In genomic region chr2:128271891-128272585, GRCh38 we compare ENCODE assay signal across 26 cellular contexts. TPM values are rescaled to one million over a fixed set of nuclear protein-coding genes. Genes with fewer than 3 reads are reported as not detected.
DNase-seq lines count a peak whose midpoint lies in the region; ATAC-seq and TF ChIP-seq lines count a peak whose summit lies in the region.
"Had no signal": no experiment of that assay in that cellular context is flagged by ENCODE, and none has a peak within 500 bp of the region (broad histone marks: within the 10 kb centered on the region; RNA-seq: fewer than 3 reads in every experiment).

No MANE protein-coding gene starts in this region.

- H3K27ac Mint-ChIP-seq in stimulated activated naive CD8-positive, alpha-beta T cell treated with anti-CD3 and anti-CD28 coated beads, Interleukin-15, amount 100 ng/mL, for 72 hours = peak overlapping the region in 1 of 2 donors; percentile 63
- H3K27ac Mint-ChIP-seq in neural progenitor cell = peak overlapping the region; percentile 11
- H3K27ac Mint-ChIP-seq: activated CD4-positive, alpha-beta memory T cell treated with anti-CD3 and anti-CD28 coated beads for 36 hours had no signal

- H3K4me3 ChIP-seq in neural progenitor cell (no peak overlapping the region), aorta (ENCODE audit: low read length in 2 of 2) (no peak overlapping the region)
- H3K4me3 ChIP-seq: heart left ventricle, psoas muscle, skin epidermis, upper lobe of left lung had no signal

- H3K4me3 Mint-ChIP-seq in stimulated activated naive CD8-positive, alpha-beta T cell treated with anti-CD3 and anti-CD28 coated beads, Interleukin-15, amount 100 ng/mL, for 72 hours = no peak overlapping the region
- no peak overlapping the region for H3K4me3 Mint-ChIP-seq in neural progenitor cell
- H3K4me3 Mint-ChIP-seq: activated CD4-positive, alpha-beta memory T cell treated with anti-CD3 and anti-CD28 coated beads for 36 hours had no signal

- H3F3A ChIP-seq in neural progenitor cell (ENCODE audit: low read depth) = no peaks in the 10 kb centered on the region

- H3K9me3 ChIP-seq in neural progenitor cell (ENCODE audit: low read depth) = no peaks in the 10 kb centered on the region
- peaks cover 2% of the 10 kb centered on the region for H3K9me3 ChIP-seq in aorta (ENCODE audit: control insufficient read depth, low read length)
- H3K9me3 ChIP-seq: BE2C, neutrophil, psoas muscle had no signal

- peaks cover 23% of the 10 kb centered on the region for H3K36me3 Mint-ChIP-seq in neural progenitor cell

- H3K27me3 ChIP-seq in neural progenitor cell = no peaks in the 10 kb centered on the region
- no peaks in the 10 kb centered on the region for H3K27me3 ChIP-seq in aorta (ENCODE audit: control insufficient read depth in 1 of 2, insufficient read depth in 2 of 2, low read length in 1 of 2)
- H3K27me3 ChIP-seq: BE2C, heart left ventricle, neutrophil, upper lobe of left lung had no signal

- no peak overlapping the region for H2AFZ ChIP-seq in neural progenitor cell (replicated peaks)

- no peak for TF ChIP-seq CTCF in neural progenitor cell (IDR thresholded peaks at IDR 0.05)

- no peaks in the 10 kb centered on the region for H3K4me1 Mint-ChIP-seq in stimulated activated naive CD8-positive, alpha-beta T cell treated with anti-CD3 and anti-CD28 coated beads, Interleukin-15, amount 100 ng/mL, for 72 hours
- H3K4me1 Mint-ChIP-seq in neural progenitor cell = no peaks in the 10 kb centered on the region

- H3K9me3 Mint-ChIP-seq in stimulated activated naive CD8-positive, alpha-beta T cell treated with anti-CD3 and anti-CD28 coated beads, Interleukin-15, amount 100 ng/mL, for 72 hours = peaks cover 6 to 8% of the 10 kb centered on the region in 2 donors
- H3K9me3 Mint-ChIP-seq in neural progenitor cell = peaks cover 14% of the 10 kb centered on the region

- H3K27ac ChIP-seq in neural progenitor cell = no peak overlapping the region
- no peak overlapping the region for H3K27ac ChIP-seq in aorta (ENCODE audit: low read depth in 1 of 2, low read length in 2 of 2)
- H3K27ac ChIP-seq: heart left ventricle, HL-60, neutrophil, psoas muscle, skin epidermis, upper lobe of left lung had no signal

- no peak overlapping the region for H3K4me2 ChIP-seq in neural progenitor cell

- no peak overlapping the region for H3K9ac ChIP-seq in neural progenitor cell

- H3K79me2 ChIP-seq in neural progenitor cell (ENCODE audit: low read depth) = peaks cover 33% of the 10 kb centered on the region

- intact Hi-C loops in aorta (cut with DNase I) = no loop called here

- DNase-seq in stimulated activated naive CD8-positive, alpha-beta T cell treated with anti-CD3 and anti-CD28 coated beads, Interleukin-15, Interleukin-2, amounts not matched to agents 100 U/mL and 50 U/mL, for 24 hours = peak; percentile 1
- DNase-seq in stimulated activated naive CD8-positive, alpha-beta T cell treated with anti-CD3 and anti-CD28 coated beads, Interleukin-15, amount 100 ng/mL, for 72 hours = no peak
- DNase-seq in ecto neural progenitor cell (ENCODE audit: low spot score) = peak; percentile 42
- DNase-seq in neural progenitor cell (ENCODE audit: low spot score) = no peak
- peak; percentile 42 to 67 for DNase-seq in aorta
- no peak for DNase-seq in ureter (ENCODE audit: low spot score)
- DNase-seq in OCI-M1 (lab: John Stamatoyannopoulos, UW) = no peak
- no peak for DNase-seq in activated naive CD4-positive, alpha-beta T cell treated with Interleukin-2 at 50 U/mL for 16 hours
- DNase-seq: ACHN; activated CD4-positive, alpha-beta memory T cell treated with anti-CD3 and anti-CD28 coated beads for 36 hours; activated CD4-positive, CD25-positive, alpha-beta regulatory T cell treated with anti-CD3 and anti-CD28 coated beads, Interleukin-2, amount 50 U/mL, for 72 hours; activated CD8-positive, alpha-beta memory T cell treated with anti-CD3 and anti-CD28 coated beads, Interleukin-2, amount 50 U/mL, for 48 hours; BE2C; effector CD8-positive, alpha-beta T cell; Karpas-422; NCI-H1436; NCI-H2081 treated with DMSO at 0.1 percent for 48 hours; NCI-H748 treated with DMSO at 0.1 percent for 48 hours; stimulated activated CD4-positive, alpha-beta T cell treated with anti-CD3 and anti-CD28 coated beads, Interleukin-1b, Interleukin-23, amount 100 ng/mL, for 48 hours had no signal

- 87 to 90% methylated on average over 20 of the region's 20 CpGs for WGBS in aorta, 2 donors

- ATAC-seq in stimulated activated naive CD8-positive, alpha-beta T cell treated with anti-CD3 and anti-CD28 coated beads, Interleukin-15, Interleukin-2, amounts not matched to agents 100 U/mL and 50 U/mL, for 24 hours = no peak
- ATAC-seq in stimulated activated naive CD8-positive, alpha-beta T cell treated with anti-CD3 and anti-CD28 coated beads, Interleukin-15, amount 100 ng/mL, for 72 hours = no peak
- no peak for ATAC-seq in aorta (ENCODE audit: low FRiP score)
- ATAC-seq: HCT116, heart left ventricle, psoas muscle had no signal

- H3K36me3 ChIP-seq in neural progenitor cell = no peaks in the 10 kb centered on the region
- no peaks in the 10 kb centered on the region for H3K36me3 ChIP-seq in aorta (ENCODE audit: control insufficient read depth in 1 of 2, insufficient read depth in 2 of 2, low read length in 1 of 2)
- H3K36me3 ChIP-seq: neutrophil had no signal

- H3K4me1 ChIP-seq in neural progenitor cell (no peaks in the 10 kb centered on the region), aorta (ENCODE audit: control insufficient read depth in 1 of 2, insufficient read depth in 2 of 2, low read length in 2 of 2) (no peaks in the 10 kb centered on the region)
- H3K4me1 ChIP-seq: BE2C, psoas muscle, upper lobe of left lung had no signal

- peaks cover 57% of the 10 kb centered on the region for H4K20me1 ChIP-seq in neural progenitor cell (ENCODE audit: low read depth)

- no peaks in the 10 kb centered on the region for H3K27me3 Mint-ChIP-seq in stimulated activated naive CD8-positive, alpha-beta T cell treated with anti-CD3 and anti-CD28 coated beads, Interleukin-15, amount 100 ng/mL, for 72 hours
- H3K27me3 Mint-ChIP-seq in neural progenitor cell (ENCODE audit: insufficient read depth, low read depth) = peaks cover 3% of the 10 kb centered on the region
- H3K27me3 Mint-ChIP-seq: activated CD4-positive, alpha-beta memory T cell treated with anti-CD3 and anti-CD28 coated beads for 36 hours had no signal

RNA-seq across cellular contexts. Expression of gene HS6ST1, which starts 46.6 kb away (rescaled TPM):
- total RNA-seq in neural progenitor cell (ENCODE audit: low replicate concordance) (31.1 and 71.0 TPM in 2 replicates), aorta (10 to 100 TPM; 14.7 to 17.4 TPM), ureter (56.0 TPM)
- polyA plus RNA-seq in aorta = 1 to 10 TPM; 3.0 to 3.1 TPM

Comparison
In these comparisons a context has a peak if more than half of its experiments do, and no peak if none do; other contexts are left out.
1. DNase-seq: peak in stimulated activated naive CD8-positive, alpha-beta T cell treated with anti-CD3 and anti-CD28 coated beads, Interleukin-15, Interleukin-2, amounts not matched to agents 100 U/mL and 50 U/mL, for 24 hours (single experiment), ecto neural progenitor cell (single experiment) and aorta (2 of 2); none in stimulated activated naive CD8-positive, alpha-beta T cell treated with anti-CD3 and anti-CD28 coated beads, Interleukin-15, amount 100 ng/mL, for 72 hours (0 of 2), neural progenitor cell (single experiment), ureter (single experiment), OCI-M1 (single experiment) and activated naive CD4-positive, alpha-beta T cell treated with Interleukin-2 at 50 U/mL for 16 hours (single experiment).